ENCODE assay signal across 9 cellular contexts in genomic region chr12:132449565-132450390, GRCh38. TPM values are rescaled to one million over a fixed set of nuclear protein-coding genes. Genes with fewer than 3 reads are reported as not detected.
A peak's percentile ranks its signal among the peaks of the same experiment; 100 is the strongest.
DNase-seq lines count a peak whose midpoint lies in the region; ATAC-seq, FAIRE-seq and TF ChIP-seq lines count a peak whose summit lies in the region.
"Had no signal": no experiment of that assay in that cellular context is flagged by ENCODE, and none has a peak within 500 bp of the region (broad histone marks: within the 10 kb centered on the region; RNA-seq: fewer than 3 reads in every experiment).

No MANE protein-coding gene starts in this region.

- H3K4me3 Mint-ChIP-seq in activated B cell treated with CpG ODN at 0.5 μM for 24 hours: peak overlapping the region; percentile 64
- H3K4me3 Mint-ChIP-seq in activated T-helper 17 cell treated with anti-CD3 and anti-CD28 coated beads, Interleukin-2, amount 50 U/mL, for 72 hours: no peak overlapping the region

- intact Hi-C loops in activated B cell treated with CpG ODN at 0.5 μM for 24 hours (cut with micrococcal nuclease): loop anchor here (10.0 kb wide), 1 partner anchor 375 kb away; no protein-coding TSS in a partner anchor

- FAIRE-seq in D721Med (lab: Jason Lieb, UNC): peak; percentile 6

- CTCF ChIA-PET in activated B cell treated with CpG ODN at 0.5 μM for 24 hours (lab: Charles Lee): no interaction called here

- DNase-seq in D721Med (ENCODE audit: insufficient read length, low spot score): no peak
- peak; percentile 70 for DNase-seq in GM19240 (ENCODE audit: insufficient read length, low spot score)
- DNase-seq in activated B cell treated with CpG ODN at 0.5 μM for 24 hours: no peak
- no peak for DNase-seq in stimulated activated CD8-positive, alpha-beta memory T cell treated with anti-CD3 and anti-CD28 coated beads, Interleukin-4, amount 100 ng/mL, for 48 hours
- DNase-seq in HT-29 (ENCODE audit: low spot score): no peak
- DNase-seq in HuH-7 (ENCODE audit: low spot score): no peak
- DNase-seq: activated CD4-positive, alpha-beta T cell treated with anti-CD3 and anti-CD28 coated beads for 1 hour had no signal

- H3K9me3 Mint-ChIP-seq in activated B cell treated with CpG ODN at 0.5 μM for 24 hours: no peaks in the 10 kb centered on the region
- H3K9me3 Mint-ChIP-seq in activated T-helper 17 cell treated with anti-CD3 and anti-CD28 coated beads, Interleukin-2, amount 50 U/mL, for 72 hours: no peaks in the 10 kb centered on the region

- H3K36me3 Mint-ChIP-seq in activated B cell treated with CpG ODN at 0.5 μM for 24 hours (ENCODE audit: low read depth): no peaks in the 10 kb centered on the region
- H3K36me3 Mint-ChIP-seq in activated T-helper 17 cell treated with anti-CD3 and anti-CD28 coated beads, Interleukin-2, amount 50 U/mL, for 72 hours (ENCODE audit: low read depth): peaks cover 12% of the 10 kb centered on the region

- POLR2A ChIA-PET in activated B cell treated with CpG ODN at 0.5 μM for 24 hours (lab: Charles Lee): interaction anchor here (0.6 to 1.3 kb wide), 5 partner anchors 12 to 507 kb away, joined by 3 to 7 read pairs (median 4); no protein-coding TSS in a partner anchor

- H3K27ac Mint-ChIP-seq in activated B cell treated with CpG ODN at 0.5 μM for 24 hours: peak overlapping the region; percentile 82
- no peak overlapping the region for H3K27ac Mint-ChIP-seq in activated T-helper 17 cell treated with anti-CD3 and anti-CD28 coated beads, Interleukin-2, amount 50 U/mL, for 72 hours

- peaks cover 63% of the 10 kb centered on the region for H3K4me1 Mint-ChIP-seq in activated B cell treated with CpG ODN at 0.5 μM for 24 hours
- H3K4me1 Mint-ChIP-seq in activated T-helper 17 cell treated with anti-CD3 and anti-CD28 coated beads, Interleukin-2, amount 50 U/mL, for 72 hours: peaks cover 13% of the 10 kb centered on the region

- no peaks in the 10 kb centered on the region for H3K27me3 Mint-ChIP-seq in activated B cell treated with CpG ODN at 0.5 μM for 24 hours
- peaks cover 3% of the 10 kb centered on the region for H3K27me3 Mint-ChIP-seq in activated T-helper 17 cell treated with anti-CD3 and anti-CD28 coated beads, Interleukin-2, amount 50 U/mL, for 72 hours

- no peak for TF ChIP-seq CTCF in D721Med (IDR thresholded peaks at IDR 0.05; ENCODE audit: insufficient read depth, missing control alignments)
- TF ChIP-seq CTCF in activated B cell treated with CpG ODN at 0.5 μM for 24 hours (IDR thresholded peaks at IDR 0.05): no peak

- ATAC-seq in HG02943 (IDR thresholded peaks at IDR 0.05; ENCODE audit: low read depth, unreplicated experiment): peak; percentile 55
- ATAC-seq in activated B cell treated with CpG ODN at 0.5 μM for 24 hours (ENCODE audit: low read depth): peak; percentile 10
- ATAC-seq in activated T-helper 17 cell treated with anti-CD3 and anti-CD28 coated beads, Interleukin-2, amount 50 U/mL, for 72 hours (replicated peaks): no peak

RNA-seq across cellular contexts. Expression of gene FBRSL1, which starts 40.2 kb away (rescaled TPM):
- total RNA-seq in activated B cell treated with CpG ODN at 0.5 μM for 24 hours: 50.3 and 58.7 TPM in 2 replicates
- total RNA-seq in HT-29 (2014; rRNA removed; shearing (Covaris generic)): 51.3 and 56.0 TPM in 2 replicates
- total RNA-seq in activated T-helper 17 cell treated with anti-CD3 and anti-CD28 coated beads, Interleukin-2, amount 50 U/mL, for 72 hours: 10 to 100 TPM; 34.7 to 38.7 TPM
